ENCODE assay signal across 9 cellular contexts in the genomic region with DNA sequence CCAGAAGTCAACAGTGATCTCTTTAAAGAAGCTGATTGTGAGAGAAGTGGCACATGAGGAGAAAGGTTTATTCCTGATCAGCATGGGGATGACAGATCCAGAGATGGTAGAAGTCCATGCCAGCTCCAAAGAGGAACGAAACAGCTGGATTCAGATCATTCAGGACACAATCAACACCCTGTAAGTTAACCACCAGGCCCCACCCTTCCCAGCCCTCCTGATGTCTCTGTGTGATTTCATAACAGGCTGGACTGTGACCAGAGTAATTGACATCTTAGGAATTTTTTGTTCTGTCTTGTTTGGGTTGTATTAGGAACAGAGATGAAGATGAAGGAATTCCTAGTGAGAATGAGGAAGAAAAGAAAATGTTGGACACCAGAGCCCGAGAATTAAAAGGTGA.
DNase-seq lines count a peak whose midpoint lies in the region; ATAC-seq, FAIRE-seq and TF ChIP-seq lines count a peak whose summit lies in the region.
"Had no signal": no experiment of that assay in that cellular context is flagged by ENCODE, and none has a peak within 500 bp of the region (broad histone marks: within the 10 kb centered on the region; RNA-seq: fewer than 3 reads in every experiment).

No MANE protein-coding gene starts in this region.

- H3K4me1 ChIP-seq in osteoblast (ENCODE audit: insufficient read depth, low read length) (peaks cover 31% of the 10 kb centered on the region), urinary bladder (ENCODE audit: insufficient read depth) (no peaks in the 10 kb centered on the region), pancreas (no peaks in the 10 kb centered on the region)

- intact Hi-C loops in pancreas (cut with DNase I) = loop anchor here in 1 of 3 donors (5.0 kb wide), 1 partner anchor 105 kb away; no protein-coding TSS in a partner anchor

- WGBS in urinary bladder = 58% methylated on average over 2 of the region's 2 CpGs
- WGBS in pancreas, 2 donors = 81 to 82% methylated on average over 2 of the region's 2 CpGs

- no peak for DNase-seq in activated naive CD4-positive, alpha-beta T cell treated with anti-CD3 and anti-CD28 coated beads, Interleukin-2, amount 50 U/mL, for 72 hours (ENCODE audit: low spot score in 2 of 2)
- no peak for DNase-seq in activated naive CD4-positive, alpha-beta T cell (lab: John Stamatoyannopoulos, UW)
- peak; percentile 59 for DNase-seq in fibroblast of mammary gland (ENCODE audit: low read depth)
- no peak for DNase-seq in osteoblast (ENCODE audit: insufficient read length, low spot score, missing footprints)
- DNase-seq in hepatic stellate cell (ENCODE audit: low spot score) = no peak
- no peak for DNase-seq in pancreas
- DNase-seq: NCI-H1417 had no signal

- no peaks in the 10 kb centered on the region for H4K20me1 ChIP-seq in osteoblast (ENCODE audit: insufficient read depth, low read length)

- no peaks in the 10 kb centered on the region for H3K9me3 Mint-ChIP-seq in activated naive CD4-positive, alpha-beta T cell treated with anti-CD3 and anti-CD28 coated beads, Interleukin-2, amount 50 U/mL, for 72 hours

- peaks cover 24 to 48% of the 10 kb centered on the region in 2 donors for H3K36me3 Mint-ChIP-seq in activated naive CD4-positive, alpha-beta T cell treated with anti-CD3 and anti-CD28 coated beads, Interleukin-2, amount 50 U/mL, for 72 hours

- H3K27ac ChIP-seq in osteoblast (ENCODE audit: low read depth, low read length) (peak overlapping the region; percentile 75), urinary bladder (ENCODE audit: low read depth) (peak overlapping the region; percentile 60), pancreas (no peak overlapping the region)

- no peak overlapping the region for H3K4me3 ChIP-seq in fibroblast of mammary gland (ENCODE audit: control insufficient read depth, low read depth, low read length)
- H3K4me3 ChIP-seq in osteoblast (ENCODE audit: insufficient read depth, low read length) = no peak overlapping the region
- no peak overlapping the region for H3K4me3 ChIP-seq in urinary bladder (ENCODE audit: low read depth, low read length)
- H3K4me3 ChIP-seq in pancreas = no peak overlapping the region

- H3K4me2 ChIP-seq in osteoblast (ENCODE audit: insufficient read depth, low read length) = no peak overlapping the region

- H3K27ac Mint-ChIP-seq in activated naive CD4-positive, alpha-beta T cell treated with anti-CD3 and anti-CD28 coated beads, Interleukin-2, amount 50 U/mL, for 72 hours = peak overlapping the region; percentile 45 to 62

- FAIRE-seq in pancreas (lab: Jason Lieb, UNC) = no peak

- H3K9me3 ChIP-seq in osteoblast (ENCODE audit: low read depth, low read length) = no peaks in the 10 kb centered on the region
- H3K9me3 ChIP-seq in pancreas = no peaks in the 10 kb centered on the region

- H3K27me3 ChIP-seq in osteoblast (ENCODE audit: insufficient read depth, low read length) (no peaks in the 10 kb centered on the region), pancreas (no peaks in the 10 kb centered on the region)

- no peak for TF ChIP-seq CTCF in fibroblast of mammary gland (conservative IDR thresholded peaks at IDR 0.05; ENCODE audit: control insufficient read depth, insufficient read depth, low read depth, low read length)
- TF ChIP-seq CTCF in osteoblast (IDR thresholded peaks at IDR 0.05; ENCODE audit: extremely low read depth, low read depth, low read length) = no peak
- TF ChIP-seq CTCF in pancreas (IDR thresholded peaks at IDR 0.05) = no peak

- no peak for ATAC-seq in activated naive CD4-positive, alpha-beta T cell treated with anti-CD3 and anti-CD28 coated beads, Interleukin-2, amount 50 U/mL, for 72 hours
- ATAC-seq in pancreas (no peak), HG02610 (IDR thresholded peaks at IDR 0.05; ENCODE audit: unreplicated experiment) (no peak)

- H3K79me2 ChIP-seq in osteoblast (ENCODE audit: insufficient read depth, low read length) = no peaks in the 10 kb centered on the region

- H3K36me3 ChIP-seq in osteoblast (ENCODE audit: insufficient read depth, low read length) = peaks cover 41% of the 10 kb centered on the region
- H3K36me3 ChIP-seq in urinary bladder (ENCODE audit: insufficient read depth) = peaks cover 6% of the 10 kb centered on the region
- H3K36me3 ChIP-seq in pancreas = peaks cover 0 to 85% (median 45%) of the 10 kb centered on the region in 3 donors

- H2AFZ ChIP-seq in osteoblast (ENCODE audit: low read length) = no peak overlapping the region

Comparison
In these comparisons a context has a peak if more than half of its experiments do, and no peak if none do; other contexts are left out.
1. H3K27ac ChIP-seq: peak in osteoblast (single experiment) and urinary bladder (single experiment); none in pancreas (0 of 4).